Comparison of ENCODE assay signal across 11 cellular contexts in the genomic region with DNA sequence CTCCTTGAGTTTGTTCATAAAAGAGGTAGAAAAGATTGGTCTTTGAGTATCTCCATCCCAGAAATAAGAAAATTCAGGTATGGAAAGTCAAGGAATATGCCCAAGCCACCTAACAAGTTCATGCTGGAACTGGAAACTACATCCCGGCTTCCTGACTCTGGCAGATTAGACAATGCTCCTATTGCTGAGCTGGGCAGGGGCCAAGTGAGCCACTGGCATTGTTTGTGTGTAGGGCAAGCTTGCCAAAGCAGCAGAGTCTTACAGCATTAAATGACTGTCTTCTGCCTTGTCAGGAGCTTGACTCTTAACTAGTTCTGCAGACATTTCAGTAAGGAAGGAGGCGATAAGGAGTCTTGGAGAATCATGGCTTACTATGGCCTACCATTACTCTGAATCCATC. TPM values are rescaled to one million over a fixed set of nuclear protein-coding genes. Genes with fewer than 3 reads are reported as not detected.
A peak's percentile ranks its signal among the peaks of the same experiment; 100 is the strongest.
DNase-seq lines count a peak whose midpoint lies in the region; ATAC-seq and TF ChIP-seq lines count a peak whose summit lies in the region.
"Had no signal": no experiment of that assay in that cellular context is flagged by ENCODE, and none has a peak within 500 bp of the region (broad histone marks: within the 10 kb centered on the region; RNA-seq: fewer than 3 reads in every experiment).

No MANE protein-coding gene starts in this region.

- H3K9ac ChIP-seq in OCI-LY3 (ENCODE audit: low read length) = no peak overlapping the region

- H3K4me1 ChIP-seq in CD4-positive, CD25-positive, alpha-beta regulatory T cell (ENCODE audit: control insufficient read depth, insufficient read depth, low read length, poor library complexity, severe bottlenecking) = peaks cover 66% of the 10 kb centered on the region
- peaks cover 84% of the 10 kb centered on the region for H3K4me1 ChIP-seq in OCI-LY3 (ENCODE audit: low read length)

- H3K4me1 Mint-ChIP-seq in CD4-positive, CD25-positive, alpha-beta regulatory T cell = peaks cover 57 to 90% (median 73%) of the 10 kb centered on the region in 4 donors
- H3K4me1 Mint-ChIP-seq in stimulated activated naive B cell treated with anti-CD40 and anti-IgM and Interleukin-4, amounts not matched to agents 10 μg/mL and 1 μg/mL and 100 μg/mL, for 72 hours = peaks cover 22 to 31% of the 10 kb centered on the region in 2 donors

- H3K4me3 Mint-ChIP-seq in CD4-positive, CD25-positive, alpha-beta regulatory T cell = peak overlapping the region in 3 of 4 donors; percentile 61 to 79 (median 72)
- H3K4me3 Mint-ChIP-seq in stimulated activated naive B cell treated with anti-CD40 and anti-IgM and Interleukin-4, amounts not matched to agents 10 μg/mL and 1 μg/mL and 100 μg/mL, for 72 hours = no peak overlapping the region

- no peaks in the 10 kb centered on the region for H3K36me3 ChIP-seq in CD4-positive, CD25-positive, alpha-beta regulatory T cell (ENCODE audit: control insufficient read depth, insufficient read depth, low read length)
- H3K36me3 ChIP-seq in OCI-LY3 (replicated peaks; ENCODE audit: low read depth, low read length) = no peaks in the 10 kb centered on the region

- no peak overlapping the region for H3K27ac ChIP-seq in CD4-positive, CD25-positive, alpha-beta regulatory T cell (ENCODE audit: insufficient read depth, low read length, poor library complexity, severe bottlenecking)
- no peak overlapping the region for H3K27ac ChIP-seq in OCI-LY3 (ENCODE audit: low read length)

- TF ChIP-seq CTCF in OCI-LY3 (IDR thresholded peaks at IDR 0.05; ENCODE audit: low read depth, low read length) = no peak

- H3K9me3 Mint-ChIP-seq in CD4-positive, CD25-positive, alpha-beta regulatory T cell = no peaks in the 10 kb centered on the region
- H3K9me3 Mint-ChIP-seq in stimulated activated naive B cell treated with anti-CD40 and anti-IgM and Interleukin-4, amounts not matched to agents 10 μg/mL and 1 μg/mL and 100 μg/mL, for 72 hours = no peaks in the 10 kb centered on the region

- DNase-seq in CD4-positive, CD25-positive, alpha-beta regulatory T cell = no peak
- DNase-seq in dermis blood vessel endothelial cell (peak; percentile 85), middle frontal gyrus (ENCODE audit: extremely low spot score, low spot score) (peak; percentile 51), RKO (ENCODE audit: low spot score) (no peak), KG1 (lab: John Stamatoyannopoulos, UW) (no peak)
- no peak for DNase-seq in stimulated activated naive B cell treated with anti-CD40 and anti-IgM and Interleukin-4, amounts not matched to agents 10 μg/mL and 1 μg/mL and 100 μg/mL, for 72 hours
- DNase-seq: activated CD4-positive, alpha-beta T cell treated with anti-CD3 and anti-CD28 coated beads, Interleukin-2, amount 50 U/mL, for 4 hours; naive thymus-derived CD4-positive, alpha-beta T cell; NCI-H187 had no signal

- H3K27me3 Mint-ChIP-seq in CD4-positive, CD25-positive, alpha-beta regulatory T cell = no peaks in the 10 kb centered on the region
- peaks cover 11 to 17% of the 10 kb centered on the region in 2 donors for H3K27me3 Mint-ChIP-seq in stimulated activated naive B cell treated with anti-CD40 and anti-IgM and Interleukin-4, amounts not matched to agents 10 μg/mL and 1 μg/mL and 100 μg/mL, for 72 hours

- H4K20me1 ChIP-seq in OCI-LY3 (ENCODE audit: insufficient read depth, low read length) = no peaks in the 10 kb centered on the region

- peak overlapping the region in 1 of 3 donors; percentile 81 for H3K27ac Mint-ChIP-seq in CD4-positive, CD25-positive, alpha-beta regulatory T cell
- no peak overlapping the region for H3K27ac Mint-ChIP-seq in stimulated activated naive B cell treated with anti-CD40 and anti-IgM and Interleukin-4, amounts not matched to agents 10 μg/mL and 1 μg/mL and 100 μg/mL, for 72 hours

- H3K9me3 ChIP-seq in CD4-positive, CD25-positive, alpha-beta regulatory T cell (ENCODE audit: control insufficient read depth in 2 of 2, low read length in 2 of 2) = no peaks in the 10 kb centered on the region
- peaks cover 5% of the 10 kb centered on the region; the same call in 1 of the 2 replicates for H3K9me3 ChIP-seq in OCI-LY3 (ENCODE audit: insufficient read depth, low read length)

- H3K27me3 ChIP-seq in CD4-positive, CD25-positive, alpha-beta regulatory T cell (ENCODE audit: control insufficient read depth, insufficient read depth, low read length) = no peaks in the 10 kb centered on the region
- no peaks in the 10 kb centered on the region for H3K27me3 ChIP-seq in OCI-LY3 (ENCODE audit: low read depth, low read length)

- no peaks in the 10 kb centered on the region for H3K36me3 Mint-ChIP-seq in CD4-positive, CD25-positive, alpha-beta regulatory T cell
- no peaks in the 10 kb centered on the region for H3K36me3 Mint-ChIP-seq in stimulated activated naive B cell treated with anti-CD40 and anti-IgM and Interleukin-4, amounts not matched to agents 10 μg/mL and 1 μg/mL and 100 μg/mL, for 72 hours

- H3K79me2 ChIP-seq in OCI-LY3 (ENCODE audit: low read length) = no peaks in the 10 kb centered on the region

- no peak overlapping the region for H2AFZ ChIP-seq in OCI-LY3 (ENCODE audit: low read depth, low read length)

- H3K4me3 ChIP-seq in CD4-positive, CD25-positive, alpha-beta regulatory T cell (ENCODE audit: low read depth, low read length) = peak overlapping the region; percentile 4
- H3K4me3 ChIP-seq in OCI-LY3 (ENCODE audit: low read length) = no peak overlapping the region

- peak overlapping the region; percentile 4; the same call in 1 of the 2 replicates for H3K4me2 ChIP-seq in OCI-LY3 (ENCODE audit: low read length)

- ATAC-seq in CD4-positive, CD25-positive, alpha-beta regulatory T cell (ENCODE audit: low read depth in 2 of 2) = no peak
- ATAC-seq in stimulated activated naive B cell treated with anti-CD40 and anti-IgM and Interleukin-4, amounts not matched to agents 10 μg/mL and 1 μg/mL and 100 μg/mL, for 72 hours (replicated peaks) = no peak
- no peak for ATAC-seq in GM18519 (IDR thresholded peaks at IDR 0.05; ENCODE audit: low FRiP score, unreplicated experiment)
- ATAC-seq: naive thymus-derived CD4-positive, alpha-beta T cell had no signal

RNA-seq across cellular contexts. Expression of a gene that starts 30.0 kb away (rescaled TPM):
- total RNA-seq in CD4-positive, CD25-positive, alpha-beta regulatory T cell = 327 TPM
- 10 to 100 TPM; 48.6 to 71.6 (median 64.7) TPM for polyA plus RNA-seq in CD4-positive, CD25-positive, alpha-beta regulatory T cell
- total RNA-seq in dermis blood vessel endothelial cell = 1.4 and 9.5 TPM in 2 replicates

Comparison
In these comparisons a context has a peak if more than half of its experiments do, and no peak if none do; other contexts are left out.
1. DNase-seq: peak in dermis blood vessel endothelial cell (single experiment) and middle frontal gyrus (single experiment); none in CD4-positive, CD25-positive, alpha-beta regulatory T cell (0 of 3), stimulated activated naive B cell treated with anti-CD40 and anti-IgM and Interleukin-4, amounts not matched to agents 10 μg/mL and 1 μg/mL and 100 μg/mL, for 72 hours (single experiment), RKO (single experiment) and KG1 (single experiment).
2. H3K4me3 Mint-ChIP-seq: peak in CD4-positive, CD25-positive, alpha-beta regulatory T cell (3 of 4); none in stimulated activated naive B cell treated with anti-CD40 and anti-IgM and Interleukin-4, amounts not matched to agents 10 μg/mL and 1 μg/mL and 100 μg/mL, for 72 hours (0 of 2).
3. RNA of a gene that starts 30.0 kb away (total RNA-seq): 327 TPM in CD4-positive, CD25-positive, alpha-beta regulatory T cell (single experiment); 1.4 to 9.5 TPM in dermis blood vessel endothelial cell; every median in the first group is over 10 times any median in the second.